Comparison of ENCODE assay signal across 9 cellular contexts in genomic region chr19:39186391-39186790, GRCh38. TPM values are rescaled to one million over a fixed set of nuclear protein-coding genes. Genes with fewer than 3 reads are reported as not detected.
"Had no signal": no experiment of that assay in that cellular context is flagged by ENCODE, and none has a peak within 500 bp of the region (broad histone marks: within the 10 kb centered on the region; RNA-seq: fewer than 3 reads in every experiment).

No MANE protein-coding gene starts in this region.

- H3K4me3 ChIP-seq: GM12878 had no signal

- DNase-seq: GDM1, GF-D8 had no signal

- ATAC-seq: GM12878 had no signal

- FAIRE-seq: G401.6, GM12878, GM12891, GM12892, GM18507, GM19239 had no signal

RNA-seq across cellular contexts. Expression of gene NCCRP1, which starts 10.4 kb away (rescaled TPM):
- total RNA-seq: GM12878 had no signal
- polyA plus RNA-seq: GM12878 had no signal

RNA-seq across cellular contexts. Expression of gene SYCN, which starts 17.7 kb away (rescaled TPM):
- total RNA-seq: G401 had no signal
- polyA plus RNA-seq: GM12878 had no signal

RNA-seq across cellular contexts. Expression of gene IFNL3, which starts 58.4 kb away (rescaled TPM):
- total RNA-seq: G401, GM12878 had no signal
- polyA plus RNA-seq: GM12878 had no signal
